7 cellular contexts compared by ENCODE assay signal in genomic region chr1:54115520-54115919, GRCh38. TPM values are rescaled to one million over a fixed set of nuclear protein-coding genes. Genes with fewer than 3 reads are reported as not detected.
"Had no signal": no experiment of that assay in that cellular context is flagged by ENCODE, and none has a peak within 500 bp of the region (broad histone marks: within the 10 kb centered on the region; RNA-seq: fewer than 3 reads in every experiment).

No MANE protein-coding gene starts in this region.

- ATAC-seq: GM23338, HCT116 had no signal

- H3K9me3 ChIP-seq: HAP-1 had no signal

- DNase-seq: KBM-7 had no signal

- H3K4me3 Mint-ChIP-seq: GM23338, IgD-negative memory B cell had no signal

- H3K27me3 Mint-ChIP-seq: IgD-negative memory B cell had no signal

- H3K36me3 ChIP-seq: HAP-1 had no signal

- H3K4me3 ChIP-seq: GM23338, HAP-1 had no signal

- H3K4me1 ChIP-seq: HAP-1 had no signal

- H2AFZ ChIP-seq: GM23338 had no signal

- H3K4me1 Mint-ChIP-seq: GM23338, IgD-negative memory B cell had no signal

- H3K4me2 ChIP-seq: GM23338 had no signal

- H3K27ac Mint-ChIP-seq: GM23338, IgD-negative memory B cell had no signal

- H3K9me3 Mint-ChIP-seq: GM23338, IgD-negative memory B cell had no signal

RNA-seq across cellular contexts. Expression of gene CDCP2, which starts 37.3 kb away (rescaled TPM):
- total RNA-seq: GM23338, H1, HT-29 had no signal
- polyA plus RNA-seq: GM23338, H1, IgD-negative memory B cell had no signal
